In the genomic region with DNA sequence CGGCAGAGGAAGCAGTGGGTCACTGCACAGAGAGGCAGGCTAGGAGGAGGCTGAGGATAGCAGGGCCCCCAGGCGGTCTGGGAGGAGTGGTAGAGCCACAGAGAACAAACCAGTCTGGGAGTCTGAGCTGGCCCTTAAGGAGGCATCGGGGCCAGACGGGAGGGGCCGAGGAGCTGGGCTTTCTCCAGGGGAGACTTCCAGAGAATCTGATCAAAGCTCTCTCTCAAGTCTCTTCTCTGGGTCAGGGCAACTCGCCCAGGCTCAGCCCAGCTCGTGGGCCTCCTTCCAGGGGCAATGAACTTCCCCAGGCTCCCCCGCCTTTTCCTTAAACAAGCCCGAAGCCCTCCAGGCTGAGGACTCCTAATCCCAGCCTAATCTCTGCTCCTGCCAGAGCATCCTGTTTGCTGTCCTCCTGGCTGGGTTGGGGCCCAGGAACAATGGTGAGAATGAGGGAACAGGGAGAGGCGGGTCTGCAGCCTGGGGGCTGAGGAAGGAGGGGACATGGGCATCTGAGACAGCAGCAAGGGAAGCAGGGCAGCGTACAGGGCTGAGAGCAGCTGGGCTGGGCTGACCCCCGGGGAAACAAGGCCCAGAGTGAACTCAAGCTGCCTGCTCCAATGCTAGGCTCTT, we compare ENCODE assay signal across 9 cellular contexts.
A peak's percentile ranks its signal among the peaks of the same experiment; 100 is the strongest.
DNase-seq lines count a peak whose midpoint lies in the region; TF ChIP-seq lines count a peak whose summit lies in the region.
"Had no signal": no experiment of that assay in that cellular context is flagged by ENCODE, and none has a peak within 500 bp of the region (broad histone marks: within the 10 kb centered on the region; RNA-seq: fewer than 3 reads in every experiment).

No MANE protein-coding gene starts in this region.

- no peak for TF ChIP-seq CTCF in fibroblast of the aortic adventitia (IDR thresholded peaks at IDR 0.05; ENCODE audit: insufficient read depth, low read length)
- TF ChIP-seq CTCF in mesothelial cell of epicardium (IDR thresholded peaks at IDR 0.05; ENCODE audit: unreplicated experiment) = no peak

- peak; percentile 41 for DNase-seq in activated CD8-positive, alpha-beta memory T cell treated with anti-CD3 and anti-CD28 coated beads for 24 hours
- no peak for DNase-seq in activated CD8-positive, alpha-beta memory T cell treated with anti-CD3 and anti-CD28 coated beads, Interleukin-2, amount 50 U/mL, for 4 hours
- DNase-seq in fibroblast of the aortic adventitia (ENCODE audit: low read depth) (peak; percentile 26), mesothelial cell of epicardium (ENCODE audit: low spot score in 2 of 2, unreplicated experiment in 2 of 2) (no peak), ureter (ENCODE audit: low spot score) (peak; percentile 60), occipital lobe (lab: John Stamatoyannopoulos, UW) (no peak), NOMO-1 treated with DMSO at 0.1 percent for 48 hours (lab: John Stamatoyannopoulos, UW; ENCODE audit: unreplicated experiment) (no peak)
- DNase-seq in effector CD8-positive, alpha-beta T cell (lab: John Stamatoyannopoulos, UW) = no peak
- DNase-seq: NCI-H1105 treated with DMSO at 0.1 percent for 48 hours had no signal

- H3K4me3 ChIP-seq in fibroblast of the aortic adventitia (ENCODE audit: low read depth, low read length) = no peak overlapping the region

- no peak overlapping the region for H3K4me3 Mint-ChIP-seq in mesothelial cell of epicardium

- peaks cover 28% of the 10 kb centered on the region for H3K27me3 Mint-ChIP-seq in mesothelial cell of epicardium (ENCODE audit: low read depth)

- peaks cover 4% of the 10 kb centered on the region for H3K4me1 Mint-ChIP-seq in mesothelial cell of epicardium

- H3K36me3 Mint-ChIP-seq in mesothelial cell of epicardium = no peaks in the 10 kb centered on the region

- H3K9me3 Mint-ChIP-seq in mesothelial cell of epicardium = peaks cover 16% of the 10 kb centered on the region

- H3K27ac Mint-ChIP-seq in mesothelial cell of epicardium = peak overlapping the region; percentile 34

Comparison
In these comparisons a context has a peak if more than half of its experiments do, and no peak if none do; other contexts are left out.
1. DNase-seq: peak in activated CD8-positive, alpha-beta memory T cell treated with anti-CD3 and anti-CD28 coated beads for 24 hours (single experiment), fibroblast of the aortic adventitia (single experiment) and ureter (single experiment); none in activated CD8-positive, alpha-beta memory T cell treated with anti-CD3 and anti-CD28 coated beads, Interleukin-2, amount 50 U/mL, for 4 hours (single experiment), mesothelial cell of epicardium (0 of 2), occipital lobe (single experiment), effector CD8-positive, alpha-beta T cell (single experiment) and NOMO-1 treated with DMSO at 0.1 percent for 48 hours (single experiment).